Comparison of ENCODE assay signal across 23 cellular contexts in the genomic region with DNA sequence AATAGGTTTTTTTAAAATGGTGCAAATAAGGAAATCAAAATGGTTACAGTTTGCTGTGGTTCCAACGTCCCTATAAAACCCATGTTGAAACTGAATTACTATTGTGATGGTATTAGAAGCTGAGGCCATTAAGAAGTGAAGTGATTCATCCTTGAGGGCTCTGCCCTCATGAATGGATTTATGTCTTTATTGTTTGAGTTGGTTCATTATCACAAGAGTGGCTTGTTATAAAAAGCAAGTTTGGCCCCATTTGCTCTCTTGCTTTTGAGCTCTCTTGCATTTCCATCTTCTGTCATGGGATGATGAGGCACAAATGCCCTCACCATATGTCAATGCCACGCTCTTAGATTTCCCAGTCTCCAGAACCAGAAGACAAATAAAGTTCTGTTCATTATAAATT.
A peak's percentile ranks its signal among the peaks of the same experiment; 100 is the strongest.
DNase-seq lines count a peak whose midpoint lies in the region; ATAC-seq lines count a peak whose summit lies in the region.
"Had no signal": no experiment of that assay in that cellular context is flagged by ENCODE, and none has a peak within 500 bp of the region (broad histone marks: within the 10 kb centered on the region; RNA-seq: fewer than 3 reads in every experiment).

No MANE protein-coding gene starts in this region.

- H3K36me3 Mint-ChIP-seq in naive thymus-derived CD4-positive, alpha-beta T cell = no peaks in the 10 kb centered on the region
- H3K36me3 Mint-ChIP-seq: mesothelial cell of epicardium, T-cell had no signal

- no peak overlapping the region for H3K4me3 ChIP-seq in naive thymus-derived CD4-positive, alpha-beta T cell (ENCODE audit: low read length)
- H3K4me3 ChIP-seq: BLaER1 treated with 17β-estradiol and CSF1 and Interleukin-3, amounts not matched to agents 10 nM and 100 nM; breast epithelium; coronary artery; left lung had no signal

- CTCF ChIA-PET in naive thymus-derived CD4-positive, alpha-beta T cell (lab: Charles Lee) = no interaction called here

- no peaks in the 10 kb centered on the region for H3K4me1 ChIP-seq in naive thymus-derived CD4-positive, alpha-beta T cell (ENCODE audit: control insufficient read depth in 2 of 2, insufficient read depth in 2 of 2, low read length in 2 of 2)
- H3K4me1 ChIP-seq: breast epithelium, left lung had no signal

- no peaks in the 10 kb centered on the region for H3K27me3 ChIP-seq in naive thymus-derived CD4-positive, alpha-beta T cell (ENCODE audit: control insufficient read depth in 2 of 2, insufficient read depth in 2 of 2, low read length in 2 of 2)
- H3K27me3 ChIP-seq: BLaER1 treated with 17β-estradiol and CSF1 and Interleukin-3, amounts not matched to agents 10 nM and 100 nM; breast epithelium; left lung had no signal

- DNase-seq in NCI-H1417 (lab: John Stamatoyannopoulos, UW) = peak in 2 of 3 experiments; percentile 20 to 91
- no peak for DNase-seq in NCI-H1417 treated with DMSO at 0.1 percent for 48 hours (lab: John Stamatoyannopoulos, UW)
- DNase-seq in NCI-H128 (lab: John Stamatoyannopoulos, UW; ENCODE audit: unreplicated experiment) = peak; percentile 35
- DNase-seq in NCI-H524 (lab: John Stamatoyannopoulos, UW) = peak; percentile 35 to 82
- peak; percentile 68 for DNase-seq in renal cortical epithelial cell (ENCODE audit: low read depth)
- DNase-seq in activated CD4-positive, alpha-beta T cell treated with anti-CD3 and anti-CD28 coated beads, Interleukin-2, amount 50 U/mL, for 48 hours = no peak
- DNase-seq in naive thymus-derived CD4-positive, alpha-beta T cell = no peak
- DNase-seq: activated CD4-positive, alpha-beta T cell treated with anti-CD3 and anti-CD28 coated beads for 48 hours; activated CD8-positive, alpha-beta memory T cell treated with anti-CD3 and anti-CD28 coated beads, Interleukin-2, amount 50 U/mL, for 4 hours; GF-D8; head of caudate nucleus; IMR-90; left lung; T-cell had no signal

- peaks cover 0 to 11% (median 2%) of the 10 kb centered on the region in 11 donors for H3K9me3 Mint-ChIP-seq in naive thymus-derived CD4-positive, alpha-beta T cell
- H3K9me3 Mint-ChIP-seq: mesothelial cell of epicardium, nephron had no signal

- H3K4me1 Mint-ChIP-seq in naive thymus-derived CD4-positive, alpha-beta T cell = no peaks in the 10 kb centered on the region
- H3K4me1 Mint-ChIP-seq: nephron, T-cell had no signal

- no peak overlapping the region for H3K27ac Mint-ChIP-seq in naive thymus-derived CD4-positive, alpha-beta T cell
- H3K27ac Mint-ChIP-seq: mesothelial cell of epicardium, nephron, T-cell had no signal

- no peaks in the 10 kb centered on the region for H3K36me3 ChIP-seq in naive thymus-derived CD4-positive, alpha-beta T cell (ENCODE audit: control insufficient read depth in 2 of 3, insufficient read depth in 3 of 3, low read length in 3 of 3)
- H3K36me3 ChIP-seq: BLaER1 treated with 17β-estradiol and CSF1 and Interleukin-3, amounts not matched to agents 10 nM and 100 nM; breast epithelium; left lung had no signal

- no peak overlapping the region for H3K4me3 Mint-ChIP-seq in naive thymus-derived CD4-positive, alpha-beta T cell
- H3K4me3 Mint-ChIP-seq: mesothelial cell of epicardium, nephron, T-cell had no signal

- no peak for ATAC-seq in HG03571 (IDR thresholded peaks at IDR 0.05; ENCODE audit: unreplicated experiment)
- no peak for ATAC-seq in naive thymus-derived CD4-positive, alpha-beta T cell
- ATAC-seq: left lung, Right ventricle myocardium inferior, sciatic nerve, T-cell had no signal

- POLR2A ChIA-PET in naive thymus-derived CD4-positive, alpha-beta T cell (lab: Charles Lee) = no interaction called here

- no peak overlapping the region for H3K27ac ChIP-seq in naive thymus-derived CD4-positive, alpha-beta T cell (ENCODE audit: low read depth, low read length)
- H3K27ac ChIP-seq: BLaER1 treated with 17β-estradiol and CSF1 and Interleukin-3, amounts not matched to agents 10 nM and 100 nM; breast epithelium; coronary artery; HL-60; left lung had no signal

- H3K27me3 Mint-ChIP-seq in naive thymus-derived CD4-positive, alpha-beta T cell = no peaks in the 10 kb centered on the region
- H3K27me3 Mint-ChIP-seq: T-cell had no signal

- no peaks in the 10 kb centered on the region for H3K9me3 ChIP-seq in naive thymus-derived CD4-positive, alpha-beta T cell (ENCODE audit: control insufficient read depth in 2 of 3, low read length in 3 of 3)
- H3K9me3 ChIP-seq: BLaER1 treated with 17β-estradiol and CSF1 and Interleukin-3, amounts not matched to agents 10 nM and 100 nM; breast epithelium; left lung had no signal

- intact Hi-C loops in naive thymus-derived CD4-positive, alpha-beta T cell (cut with micrococcal nuclease) = no loop called here

Comparison
In these comparisons a context has a peak if more than half of its experiments do, and no peak if none do; other contexts are left out.
1. DNase-seq: peak in NCI-H1417 (2 of 3), NCI-H128 (single experiment), NCI-H524 (2 of 2) and renal cortical epithelial cell (single experiment); none in NCI-H1417 treated with DMSO at 0.1 percent for 48 hours (single experiment), activated CD4-positive, alpha-beta T cell treated with anti-CD3 and anti-CD28 coated beads, Interleukin-2, amount 50 U/mL, for 48 hours (0 of 2) and naive thymus-derived CD4-positive, alpha-beta T cell (0 of 9).